21 cellular contexts compared by ENCODE assay signal in the genomic region with DNA sequence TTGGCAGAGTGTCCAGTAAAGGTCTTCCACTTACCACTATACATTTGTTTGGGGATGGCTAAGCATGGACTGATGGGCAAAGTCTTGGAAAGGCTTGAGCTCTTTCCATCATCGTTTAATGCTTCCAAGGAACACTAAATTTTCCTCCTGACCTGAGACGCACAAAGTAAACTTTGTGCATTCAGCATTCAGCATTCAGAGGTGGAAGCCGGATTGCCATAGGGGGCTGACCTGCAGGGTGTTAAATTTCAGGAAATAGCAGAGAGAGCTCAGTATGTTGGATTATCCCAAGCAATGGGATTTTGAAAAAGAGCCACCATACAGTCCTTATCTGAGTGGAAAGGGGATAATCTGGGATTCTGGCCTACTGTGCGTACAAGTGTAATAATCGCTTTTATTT. TPM values are rescaled to one million over a fixed set of nuclear protein-coding genes. Genes with fewer than 3 reads are reported as not detected.
DNase-seq lines count a peak whose midpoint lies in the region; ATAC-seq and TF ChIP-seq lines count a peak whose summit lies in the region.
"Had no signal": no experiment of that assay in that cellular context is flagged by ENCODE, and none has a peak within 500 bp of the region (broad histone marks: within the 10 kb centered on the region; RNA-seq: fewer than 3 reads in every experiment).

No MANE protein-coding gene starts in this region.

- H3K4me3 Mint-ChIP-seq in WTC11 (peak overlapping the region; percentile 47), neural crest cell (peak overlapping the region; percentile 73)
- H3K4me3 Mint-ChIP-seq: activated T-cell treated with anti-CD3 and anti-CD28 coated beads, Interleukin-2, amount 50 U/mL, for 4 hours had no signal

- H3K4me1 ChIP-seq in esophagus squamous epithelium: peaks cover 17 to 76% (median 42%) of the 10 kb centered on the region in 3 donors

- 67 to 90% methylated on average over 4 to 5 of the region's 5 CpGs for WGBS in esophagus squamous epithelium, 2 donors

- no peak for TF ChIP-seq CTCF in WTC11 (IDR thresholded peaks at IDR 0.05)
- no peak for TF ChIP-seq CTCF in esophagus squamous epithelium (IDR thresholded peaks at IDR 0.05)
- TF ChIP-seq CTCF in neural crest cell (conservative IDR thresholded peaks at IDR 0.05): no peak

- CTCF ChIA-PET in WTC11 (lab: Charles Lee): interaction anchor here (1.1 to 1.2 kb wide), 2 partner anchors 16 to 87 kb away, joined by 4 read pairs; no protein-coding TSS in a partner anchor

- TF ChIP-seq POLR2A in esophagus squamous epithelium (IDR thresholded peaks at IDR 0.05): no peak
- TF ChIP-seq POLR2A in GM18505 (IDR thresholded peaks at IDR 0.05; ENCODE audit: borderline replicate concordance, extremely low read depth, insufficient read depth, insufficient read length): no peak

- no peaks in the 10 kb centered on the region for H3K9me3 ChIP-seq in esophagus squamous epithelium
- H3K9me3 ChIP-seq: transverse colon had no signal

- H3K27ac Mint-ChIP-seq in WTC11 (peak overlapping the region; percentile 96), neural crest cell (ENCODE audit: unreplicated experiment) (no peak overlapping the region)

- no peak for ATAC-seq in WTC11
- no peak for ATAC-seq in HG03097 (IDR thresholded peaks at IDR 0.05; ENCODE audit: low FRiP score, unreplicated experiment)
- no peak for ATAC-seq in GM18505 (IDR thresholded peaks at IDR 0.05; ENCODE audit: unreplicated experiment)
- ATAC-seq: activated T-cell treated with anti-CD3 and anti-CD28 coated beads, Interleukin-2, amount 50 U/mL, for 4 hours had no signal

- H3K9me3 Mint-ChIP-seq in WTC11 (no peaks in the 10 kb centered on the region), neural crest cell (no peaks in the 10 kb centered on the region)
- H3K9me3 Mint-ChIP-seq: activated T-cell treated with anti-CD3 and anti-CD28 coated beads, Interleukin-2, amount 50 U/mL, for 4 hours had no signal

- intact Hi-C loops in esophagus squamous epithelium (cut with DNase I): no loop called here

- H3K27ac ChIP-seq in esophagus squamous epithelium: peak overlapping the region; percentile 47 to 91 (median 88)
- H3K27ac ChIP-seq: dorsolateral prefrontal cortex, PC-9 had no signal

- POLR2A ChIA-PET in WTC11 (lab: Charles Lee): interaction anchor here (0.7 to 1.8 kb wide), 3 partner anchors 14 to 299 kb away, joined by 3 to 6 read pairs (median 3); a partner anchor contains a TSS

- H3K4me1 Mint-ChIP-seq in WTC11 (peaks cover 70% of the 10 kb centered on the region), neural crest cell (peaks cover 40% of the 10 kb centered on the region)

- H3K27me3 Mint-ChIP-seq in WTC11 (ENCODE audit: low read depth) (no peaks in the 10 kb centered on the region), neural crest cell (ENCODE audit: low read depth) (no peaks in the 10 kb centered on the region)

- peaks cover 4 to 22% (median 4%) of the 10 kb centered on the region in 3 donors for H3K36me3 ChIP-seq in esophagus squamous epithelium
- H3K36me3 ChIP-seq: transverse colon had no signal

- H3K27me3 ChIP-seq in esophagus squamous epithelium: no peaks in the 10 kb centered on the region
- H3K27me3 ChIP-seq: dorsolateral prefrontal cortex, transverse colon had no signal

- DNase-seq in WTC11 (ENCODE audit: low spot score) (no peak), esophagus squamous epithelium (lab: John Stamatoyannopoulos, UW) (no peak), neural crest cell (ENCODE audit: low read depth, low spot score) (no peak), GF-D8 (lab: John Stamatoyannopoulos, UW) (no peak)
- no peak for DNase-seq in activated CD8-positive, alpha-beta memory T cell treated with anti-CD3 and anti-CD28 coated beads, Interleukin-2, amount 50 U/mL, for 4 hours
- DNase-seq: activated CD4-positive, alpha-beta T cell treated with anti-CD3 and anti-CD28 coated beads for 4 hours; activated T-cell treated with anti-CD3 and anti-CD28 coated beads, Interleukin-2, amount 50 U/mL, for 4 hours; C1 segment of cervical spinal cord; cerebellar nuclear complex; COR-L47; dorsolateral prefrontal cortex; NCI-H1694 treated with DMSO at 0.1 percent for 48 hours; NCI-H2171 treated with DMSO at 0.1 percent for 48 hours; NCI-H524 treated with DMSO at 0.1 percent for 48 hours; PC-9; retina; Right ventricle myocardium superior had no signal

- H3K4me3 ChIP-seq in esophagus squamous epithelium: no peak overlapping the region
- H3K4me3 ChIP-seq: dorsolateral prefrontal cortex, PC-9, skin epidermis, transverse colon had no signal

- H3K36me3 Mint-ChIP-seq in WTC11: peaks cover 10% of the 10 kb centered on the region
- peaks cover 3% of the 10 kb centered on the region for H3K36me3 Mint-ChIP-seq in neural crest cell (ENCODE audit: low read depth)

TF ChIP-seq in WTC11, 78 proteins besides CTCF, POLR2A, EP300 and RAD21 (continues in another document):
- TF ChIP-seq TCF7 (CRISPR knock-in tag; IDR thresholded peaks at IDR 0.05; ENCODE audit: low read depth) (no peak), KAT7 (CRISPR knock-in tag; IDR thresholded peaks at IDR 0.05; ENCODE audit: borderline replicate concordance) (no peak)
- TF ChIP-seq, protein P1, sequence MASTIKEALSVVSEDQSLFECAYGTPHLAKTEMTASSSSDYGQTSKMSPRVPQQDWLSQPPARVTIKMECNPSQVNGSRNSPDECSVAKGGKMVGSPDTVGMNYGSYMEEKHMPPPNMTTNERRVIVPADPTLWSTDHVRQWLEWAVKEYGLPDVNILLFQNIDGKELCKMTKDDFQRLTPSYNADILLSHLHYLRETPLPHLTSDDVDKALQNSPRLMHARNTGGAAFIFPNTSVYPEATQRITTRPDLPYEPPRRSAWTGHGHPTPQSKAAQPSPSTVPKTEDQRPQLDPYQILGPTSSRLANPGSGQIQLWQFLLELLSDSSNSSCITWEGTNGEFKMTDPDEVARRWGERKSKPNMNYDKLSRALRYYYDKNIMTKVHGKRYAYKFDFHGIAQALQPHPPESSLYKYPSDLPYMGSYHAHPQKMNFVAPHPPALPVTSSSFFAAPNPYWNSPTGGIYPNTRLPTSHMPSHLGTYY (CRISPR knock-in tag; IDR thresholded peaks at IDR 0.05): no peak
- TF ChIP-seq, protein P2, sequence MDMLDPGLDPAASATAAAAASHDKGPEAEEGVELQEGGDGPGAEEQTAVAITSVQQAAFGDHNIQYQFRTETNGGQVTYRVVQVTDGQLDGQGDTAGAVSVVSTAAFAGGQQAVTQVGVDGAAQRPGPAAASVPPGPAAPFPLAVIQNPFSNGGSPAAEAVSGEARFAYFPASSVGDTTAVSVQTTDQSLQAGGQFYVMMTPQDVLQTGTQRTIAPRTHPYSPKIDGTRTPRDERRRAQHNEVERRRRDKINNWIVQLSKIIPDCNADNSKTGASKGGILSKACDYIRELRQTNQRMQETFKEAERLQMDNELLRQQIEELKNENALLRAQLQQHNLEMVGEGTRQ (CRISPR knock-in tag; IDR thresholded peaks at IDR 0.05): no peak
- TF ChIP-seq, protein P3, sequence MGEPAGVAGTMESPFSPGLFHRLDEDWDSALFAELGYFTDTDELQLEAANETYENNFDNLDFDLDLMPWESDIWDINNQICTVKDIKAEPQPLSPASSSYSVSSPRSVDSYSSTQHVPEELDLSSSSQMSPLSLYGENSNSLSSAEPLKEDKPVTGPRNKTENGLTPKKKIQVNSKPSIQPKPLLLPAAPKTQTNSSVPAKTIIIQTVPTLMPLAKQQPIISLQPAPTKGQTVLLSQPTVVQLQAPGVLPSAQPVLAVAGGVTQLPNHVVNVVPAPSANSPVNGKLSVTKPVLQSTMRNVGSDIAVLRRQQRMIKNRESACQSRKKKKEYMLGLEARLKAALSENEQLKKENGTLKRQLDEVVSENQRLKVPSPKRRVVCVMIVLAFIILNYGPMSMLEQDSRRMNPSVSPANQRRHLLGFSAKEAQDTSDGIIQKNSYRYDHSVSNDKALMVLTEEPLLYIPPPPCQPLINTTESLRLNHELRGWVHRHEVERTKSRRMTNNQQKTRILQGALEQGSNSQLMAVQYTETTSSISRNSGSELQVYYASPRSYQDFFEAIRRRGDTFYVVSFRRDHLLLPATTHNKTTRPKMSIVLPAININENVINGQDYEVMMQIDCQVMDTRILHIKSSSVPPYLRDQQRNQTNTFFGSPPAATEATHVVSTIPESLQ (CRISPR knock-in tag; IDR thresholded peaks at IDR 0.05): no peak
- TF ChIP-seq, protein P4, sequence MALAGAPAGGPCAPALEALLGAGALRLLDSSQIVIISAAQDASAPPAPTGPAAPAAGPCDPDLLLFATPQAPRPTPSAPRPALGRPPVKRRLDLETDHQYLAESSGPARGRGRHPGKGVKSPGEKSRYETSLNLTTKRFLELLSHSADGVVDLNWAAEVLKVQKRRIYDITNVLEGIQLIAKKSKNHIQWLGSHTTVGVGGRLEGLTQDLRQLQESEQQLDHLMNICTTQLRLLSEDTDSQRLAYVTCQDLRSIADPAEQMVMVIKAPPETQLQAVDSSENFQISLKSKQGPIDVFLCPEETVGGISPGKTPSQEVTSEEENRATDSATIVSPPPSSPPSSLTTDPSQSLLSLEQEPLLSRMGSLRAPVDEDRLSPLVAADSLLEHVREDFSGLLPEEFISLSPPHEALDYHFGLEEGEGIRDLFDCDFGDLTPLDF (CRISPR knock-in tag; IDR thresholded peaks at IDR 0.05): no peak

RNA-seq across cellular contexts. Expression of a gene that starts 14.0 kb away (rescaled TPM):
- total RNA-seq in WTC11 (2021) (9.0 to 13.1 TPM (median 9.3 TPM) in 3 replicates), esophagus squamous epithelium (10 to 100 TPM in 2 of 4 donors, 1 to 10 TPM in 2; 5.2 to 15.3 (median 12.3) TPM), neural crest cell (7.3 and 8.8 TPM in 2 replicates)

RNA-seq across cellular contexts. Expression of a gene that starts 29.4 kb away (rescaled TPM):
- total RNA-seq in WTC11 (2021) (39.9 to 43.2 TPM (median 41.7 TPM) in 3 replicates), esophagus squamous epithelium (10 to 100 TPM in 2 of 4 donors, 1 to 10 TPM in 2; 5.3 to 25.0 (median 13.3) TPM), neural crest cell (21.6 and 22.6 TPM in 2 replicates)

RNA-seq across cellular contexts. Expression of a gene that starts 31.2 kb away (rescaled TPM):
- 13.6 to 16.4 TPM (median 15.4 TPM) in 3 replicates for total RNA-seq in WTC11 (2021)
- 10 to 100 TPM in 3 of 4 donors, 1 to 10 TPM in 1; 8.1 to 30.5 (median 22.0) TPM for total RNA-seq in esophagus squamous epithelium
- 19.6 and 20.1 TPM in 2 replicates for total RNA-seq in neural crest cell

RNA-seq across cellular contexts. Expression of a gene that starts 49.0 kb away (rescaled TPM):
- total RNA-seq in WTC11 (2021) (46.6 to 57.0 TPM (median 47.0 TPM) in 3 replicates), esophagus squamous epithelium (10 to 100 TPM; 13.2 to 27.5 (median 16.3) TPM), neural crest cell (45.4 and 46.1 TPM in 2 replicates)

RNA-seq across cellular contexts. Expression of a gene that starts 54.1 kb away (rescaled TPM):
- total RNA-seq in WTC11 (2021) (14.3 to 16.9 TPM (median 16.4 TPM) in 3 replicates), esophagus squamous epithelium (10 to 100 TPM in 1 of 4 donors, 1 to 10 TPM in 3; 7.9 to 11.6 (median 8.7) TPM), neural crest cell (25.6 and 25.9 TPM in 2 replicates)
